In the genomic region with DNA sequence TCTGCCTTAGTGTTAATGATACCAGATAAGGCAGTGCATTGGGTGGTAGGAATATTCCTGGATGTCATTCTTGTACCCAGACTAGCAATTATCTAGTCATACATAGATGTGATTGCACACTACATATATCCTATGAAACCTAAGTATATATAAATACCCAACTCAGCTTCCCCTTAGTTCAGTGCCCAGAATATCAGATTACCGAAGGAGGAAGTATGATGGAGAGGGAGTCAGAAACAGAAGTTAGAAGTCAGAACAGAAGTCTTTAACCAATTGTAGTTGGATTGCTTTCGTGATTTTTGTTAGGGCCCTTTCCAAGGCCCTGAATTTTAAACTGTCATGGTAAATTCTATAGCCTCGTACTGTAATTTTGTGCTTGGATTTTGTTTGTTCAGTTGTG, we compare ENCODE assay signal across 12 cellular contexts. TPM values are rescaled to one million over a fixed set of nuclear protein-coding genes. Genes with fewer than 3 reads are reported as not detected.
DNase-seq lines count a peak whose midpoint lies in the region; ATAC-seq and TF ChIP-seq lines count a peak whose summit lies in the region.
"Had no signal": no experiment of that assay in that cellular context is flagged by ENCODE, and none has a peak within 500 bp of the region (broad histone marks: within the 10 kb centered on the region; RNA-seq: fewer than 3 reads in every experiment).

No MANE protein-coding gene starts in this region.

- H3K9me3 Mint-ChIP-seq in chondrocyte (ENCODE audit: low read depth), result no peaks in the 10 kb centered on the region

- H3K27ac ChIP-seq in AG04450 (ENCODE audit: low read depth, low read length) (peak overlapping the region; percentile 25), WERI-Rb-1 (no peak overlapping the region)
- H3K27ac ChIP-seq: cardiac muscle cell, transverse colon had no signal

- POLR2A ChIA-PET in AG04450 (lab: Yijun Ruan, JAX), result interaction anchor here (0.5 to 1.1 kb wide), 3 partner anchors 13 to 1366 kb away, joined by 3 to 4 read pairs (median 3); no protein-coding TSS in a partner anchor

- H3K9me3 ChIP-seq in AG04450 (ENCODE audit: control insufficient read depth, insufficient read depth, low read length) (no peaks in the 10 kb centered on the region; the same call in 1 of the 2 replicates), WERI-Rb-1 (ENCODE audit: severe bottlenecking) (no peaks in the 10 kb centered on the region)
- H3K9me3 ChIP-seq: transverse colon had no signal

- in situ Hi-C loops in KBM-7 (cut with MboI; ENCODE audit: low pct_unique_long_range_greater_than_20kb, low sequenced_read_pairs), result no loop called here

- no peaks in the 10 kb centered on the region for H3K27me3 Mint-ChIP-seq in chondrocyte (ENCODE audit: low read depth)

- TF ChIP-seq CTCF in AG04450 (IDR thresholded peaks at IDR 0.05; ENCODE audit: low read depth, low read length) (no peak), chondrocyte (IDR thresholded peaks at IDR 0.05) (no peak), WERI-Rb-1 (IDR thresholded peaks at IDR 0.05; ENCODE audit: low read depth, low read length) (no peak)

- no peak overlapping the region for H3K4me3 Mint-ChIP-seq in chondrocyte (ENCODE audit: unreplicated experiment)

- peaks cover 38% of the 10 kb centered on the region for H3K4me1 Mint-ChIP-seq in chondrocyte (ENCODE audit: low read depth)

- CTCF ChIA-PET in AG04450 (lab: Charles Lee), result interaction anchor here (0.7 to 1.2 kb wide), 5 partner anchors 11 to 65 kb away, joined by 3 to 11 read pairs (median 3); no protein-coding TSS in a partner anchor

- H3K27ac Mint-ChIP-seq in chondrocyte (ENCODE audit: unreplicated experiment), result peak overlapping the region; percentile 75

- H3K36me3 Mint-ChIP-seq in chondrocyte (ENCODE audit: low read depth), result peaks cover 4% of the 10 kb centered on the region

- no peaks in the 10 kb centered on the region for H3K36me3 ChIP-seq in WERI-Rb-1
- H3K36me3 ChIP-seq: transverse colon had no signal

- H3K27me3 ChIP-seq in AG04450 (ENCODE audit: control insufficient read depth, insufficient read depth, low read length) (no peaks in the 10 kb centered on the region), WERI-Rb-1 (ENCODE audit: insufficient read depth, low read depth, severe bottlenecking) (no peaks in the 10 kb centered on the region)
- H3K27me3 ChIP-seq: cardiac muscle cell, transverse colon had no signal

- DNase-seq in AG04450 (ENCODE audit: low read depth, low spot score), result no peak
- DNase-seq in KBM-7, result peak; percentile 82
- no peak for DNase-seq in chondrocyte (ENCODE audit: low spot score)
- no peak for DNase-seq in NCI-H1417 treated with DMSO at 0.1 percent for 48 hours (lab: John Stamatoyannopoulos, UW)
- no peak for DNase-seq in WERI-Rb-1
- no peak for DNase-seq in SK-N-DZ (ENCODE audit: low spot score)
- DNase-seq: NCI-H524, T-helper 9 cell, transverse colon had no signal

- ATAC-seq in GM19463 (IDR thresholded peaks at IDR 0.05; ENCODE audit: unreplicated experiment), result peak; percentile 32
- ATAC-seq in GM21723 (IDR thresholded peaks at IDR 0.05; ENCODE audit: unreplicated experiment), result no peak

- H3K4me3 ChIP-seq in AG04450 (ENCODE audit: low read depth, low read length) (no peak overlapping the region), WERI-Rb-1 (ENCODE audit: low read depth, low read length) (no peak overlapping the region)
- H3K4me3 ChIP-seq: cardiac muscle cell, transverse colon had no signal

RNA-seq across cellular contexts. Expression of gene MOB1B, which starts 42.9 kb away (rescaled TPM):
- 17.8 and 21.4 TPM in 2 replicates for polyA plus RNA-seq in AG04450 (2011; rRNA removed)
- polyA minus RNA-seq in AG04450 (2011; rRNA and poly(A)+ RNA removed), result 21.1 and 42.8 TPM in 2 replicates
- total RNA-seq in chondrocyte, result 23.3 to 28.8 TPM (median 27.0 TPM) in 3 replicates
- polyA plus RNA-seq in SK-N-DZ (2014; cell fraction: cytosol; rRNA removed), result 8.5 and 11.0 TPM in 2 replicates
- polyA plus RNA-seq in SK-N-DZ (2014; cell fraction: nucleus; rRNA removed), result 7.9 and 9.9 TPM in 2 replicates

RNA-seq across cellular contexts. Expression of gene DCK, which starts 48.4 kb away (rescaled TPM):
- 7.0 and 9.8 TPM in 2 replicates for polyA plus RNA-seq in AG04450 (2011; rRNA removed)
- polyA minus RNA-seq in AG04450 (2011; rRNA and poly(A)+ RNA removed), result 2.2 and 5.0 TPM in 2 replicates
- 14.0 to 16.7 TPM (median 14.9 TPM) in 3 replicates for total RNA-seq in chondrocyte
- 49.2 and 57.2 TPM in 2 replicates for polyA plus RNA-seq in SK-N-DZ (2014; cell fraction: cytosol; rRNA removed)
- 29.8 and 33.7 TPM in 2 replicates for polyA plus RNA-seq in SK-N-DZ (2014; cell fraction: nucleus; rRNA removed)
